Comparison of ENCODE assay signal across 15 cellular contexts in genomic region chr2:174171686-174172445, GRCh38.
DNase-seq lines count a peak whose midpoint lies in the region; ATAC-seq and TF ChIP-seq lines count a peak whose summit lies in the region.
"Had no signal": no experiment of that assay in that cellular context is flagged by ENCODE, and none has a peak within 500 bp of the region (broad histone marks: within the 10 kb centered on the region; RNA-seq: fewer than 3 reads in every experiment).

No MANE protein-coding gene starts in this region.

- no peak overlapping the region for H2AFZ ChIP-seq in GM23338
- no peak overlapping the region for H2AFZ ChIP-seq in IMR-90 (replicated peaks; ENCODE audit: low read length, poor library complexity)
- H2AFZ ChIP-seq in neural progenitor cell (replicated peaks): no peak overlapping the region

- no peak overlapping the region for H4K91ac ChIP-seq in IMR-90 (ENCODE audit: insufficient read depth, low read depth, low read length)

- BruUV-seq in IMR-90 (replicated peaks; lab: Mats Ljungman, UMichigan): no TSS peak
- BruUV-seq in MCF 10A (replicated peaks; lab: Mats Ljungman, UMichigan): no TSS peak

- H3K4me1 Mint-ChIP-seq in GM23338 (peaks cover 3% of the 10 kb centered on the region), endothelial cell (ENCODE audit: unreplicated experiment) (no peaks in the 10 kb centered on the region), neural progenitor cell (peaks cover 6% of the 10 kb centered on the region), MCF 10A (ENCODE audit: insufficient read depth, unreplicated experiment) (peaks cover 15% of the 10 kb centered on the region)

- no peak overlapping the region for H4K5ac ChIP-seq in IMR-90 (ENCODE audit: low read depth, low read length)

- H3K18ac ChIP-seq in IMR-90 (ENCODE audit: low read depth, low read length): no peak overlapping the region

- DNase-seq in GM23338 (ENCODE audit: low spot score) (peak; percentile 33), IMR-90 (no peak), endothelial cell (ENCODE audit: low spot score) (no peak), neural progenitor cell (ENCODE audit: low spot score) (no peak), NOMO-1 treated with dmso at 0.1 percent for 144 hours (lab: John Stamatoyannopoulos, UW; ENCODE audit: unreplicated experiment) (no peak), NCI-H2029 treated with DMSO at 0.1 percent for 48 hours (lab: John Stamatoyannopoulos, UW) (no peak), MCF 10A (ENCODE audit: unreplicated experiment) (no peak)
- DNase-seq: BE2C; Caco-2; CD8-positive, alpha-beta memory T cell; GDM1; GOT3; HCEC 1CT had no signal

- no peak overlapping the region for H4K8ac ChIP-seq in IMR-90 (ENCODE audit: low read depth in 2 of 2, low read length in 2 of 2)

- POLR2A ChIA-PET in IMR-90 (lab: Charles Lee; ENCODE audit: unreplicated experiment) (no interaction called here), MCF 10A (lab: Yijun Ruan, JAX) (interaction anchor here (0.6 to 1.0 kb wide), 3 partner anchors 11 to 112 kb away, joined by 3 to 4 read pairs (median 3); no protein-coding TSS in a partner anchor)

- H3K4me3 Mint-ChIP-seq in GM23338: no peak overlapping the region
- H3K4me3 Mint-ChIP-seq in endothelial cell (ENCODE audit: unreplicated experiment): peak overlapping the region; percentile 45
- H3K4me3 Mint-ChIP-seq in neural progenitor cell: peak overlapping the region; percentile 8
- no peak overlapping the region for H3K4me3 Mint-ChIP-seq in MCF 10A (ENCODE audit: unreplicated experiment)

- H3K9me2 ChIP-seq in GM23338 (ENCODE audit: insufficient read depth): no peaks in the 10 kb centered on the region

- H3K27ac ChIP-seq in GM23338 (ENCODE audit: low read depth) (no peak overlapping the region), IMR-90 (ENCODE audit: insufficient read depth, low read length) (no peak overlapping the region), neural progenitor cell (no peak overlapping the region)
- H3K27ac ChIP-seq: A549 had no signal

- H4K20me1 ChIP-seq in GM23338 (replicated peaks; ENCODE audit: insufficient read depth) (no peaks in the 10 kb centered on the region), IMR-90 (ENCODE audit: insufficient read depth, low read length) (no peaks in the 10 kb centered on the region; the same call in 1 of the 2 replicates), neural progenitor cell (ENCODE audit: low read depth) (no peaks in the 10 kb centered on the region)

- H3K27me3 Mint-ChIP-seq in GM23338 (ENCODE audit: insufficient read depth, low read depth, poor library complexity) (no peaks in the 10 kb centered on the region), endothelial cell (ENCODE audit: unreplicated experiment) (no peaks in the 10 kb centered on the region), neural progenitor cell (ENCODE audit: insufficient read depth, low read depth) (no peaks in the 10 kb centered on the region), MCF 10A (ENCODE audit: insufficient read depth, unreplicated experiment) (no peaks in the 10 kb centered on the region)
- H3K27me3 Mint-ChIP-seq: CD8-positive, alpha-beta memory T cell had no signal

- H3K36me3 ChIP-seq in GM23338 (ENCODE audit: insufficient read depth): no peaks in the 10 kb centered on the region
- no peaks in the 10 kb centered on the region; the same call in 1 of the 2 replicates for H3K36me3 ChIP-seq in IMR-90 (ENCODE audit: control insufficient read depth, insufficient read depth, low read length)
- peaks cover 44% of the 10 kb centered on the region for H3K36me3 ChIP-seq in neural progenitor cell
- H3K36me3 ChIP-seq: BE2C had no signal

- no peak overlapping the region for H3K27ac Mint-ChIP-seq in GM23338
- H3K27ac Mint-ChIP-seq in endothelial cell (ENCODE audit: unreplicated experiment): no peak overlapping the region
- no peak overlapping the region for H3K27ac Mint-ChIP-seq in neural progenitor cell
- H3K27ac Mint-ChIP-seq in MCF 10A (ENCODE audit: low read depth, unreplicated experiment): no peak overlapping the region

- H2BK5ac ChIP-seq in IMR-90 (ENCODE audit: low read depth, low read length, poor library complexity, severe bottlenecking): no peak overlapping the region

- peaks cover 25% of the 10 kb centered on the region for H3K9me3 Mint-ChIP-seq in GM23338
- H3K9me3 Mint-ChIP-seq in endothelial cell (ENCODE audit: unreplicated experiment): no peaks in the 10 kb centered on the region
- H3K9me3 Mint-ChIP-seq in neural progenitor cell: peaks cover 76% of the 10 kb centered on the region
- H3K9me3 Mint-ChIP-seq in MCF 10A (ENCODE audit: unreplicated experiment): peaks cover 20% of the 10 kb centered on the region

- no peak overlapping the region for H3K4ac ChIP-seq in IMR-90 (ENCODE audit: low read depth, low read length)

- no peak overlapping the region for H3K4me3 ChIP-seq in GM23338
- no peak overlapping the region for H3K4me3 ChIP-seq in IMR-90 (ENCODE audit: insufficient read depth, low read depth, low read length)
- H3K4me3 ChIP-seq in neural progenitor cell: no peak overlapping the region
- H3K4me3 ChIP-seq: A549 had no signal

- H3K9me3 ChIP-seq in IMR-90 (ENCODE audit: control insufficient read depth, insufficient read depth, low read length) (peaks cover 8% of the 10 kb centered on the region), neural progenitor cell (ENCODE audit: low read depth) (peaks cover 34% of the 10 kb centered on the region)
- H3K9me3 ChIP-seq: BE2C had no signal

- H3K36me3 Mint-ChIP-seq in GM23338 (ENCODE audit: low read depth) (peaks cover 50% of the 10 kb centered on the region), endothelial cell (ENCODE audit: low read depth, unreplicated experiment) (peaks cover 15% of the 10 kb centered on the region), neural progenitor cell (peaks cover 63% of the 10 kb centered on the region), MCF 10A (ENCODE audit: insufficient read depth, unreplicated experiment) (peaks cover 21% of the 10 kb centered on the region)

- no CpG with 5 or more reads among the region's 23 CpGs for WGBS in IMR-90 (ENCODE audit: extremely low coverage in 2 of 2, insufficient read length in 1 of 2), 2 experiments

- H3K23ac ChIP-seq in IMR-90 (ENCODE audit: low read depth, low read length): no peak overlapping the region

- dilution Hi-C loops in IMR-90 (cut with HindIII; ENCODE audit: low sequenced_read_pairs, unreplicated experiment): no loop called here

- H3K79me2 ChIP-seq in GM23338 (replicated peaks; ENCODE audit: insufficient read depth) (peaks cover 83% of the 10 kb centered on the region), neural progenitor cell (ENCODE audit: low read depth) (peaks cover 100% of the 10 kb centered on the region)

- H3K56ac ChIP-seq in IMR-90 (ENCODE audit: extremely low read depth, insufficient read depth, low read length): no peak overlapping the region

- TF ChIP-seq POLR2A in IMR-90 (IDR thresholded peaks at IDR 0.05; ENCODE audit: low read depth, low read length): no peak

- H3F3A ChIP-seq in GM23338 (replicated peaks; ENCODE audit: low read depth) (no peaks in the 10 kb centered on the region), neural progenitor cell (ENCODE audit: low read depth) (no peaks in the 10 kb centered on the region)

- H3K9ac ChIP-seq in IMR-90 (ENCODE audit: low read depth, low read length): no peak overlapping the region
- H3K9ac ChIP-seq in neural progenitor cell: no peak overlapping the region

- no peaks in the 10 kb centered on the region for H3K4me1 ChIP-seq in GM23338 (ENCODE audit: insufficient read depth)
- no peaks in the 10 kb centered on the region for H3K4me1 ChIP-seq in IMR-90 (ENCODE audit: control insufficient read depth, insufficient read depth, low read length)
- H3K4me1 ChIP-seq in neural progenitor cell: peaks cover under 1% of the 10 kb centered on the region
- H3K4me1 ChIP-seq: A549, BE2C, Caco-2 had no signal

- H3K14ac ChIP-seq in IMR-90 (replicated peaks; ENCODE audit: low read depth, low read length): no peak overlapping the region

- CTCF ChIA-PET in IMR-90 (lab: Yijun Ruan, JAX) (no interaction called here), MCF 10A (lab: Yijun Ruan, JAX) (interaction anchor here (0.8 kb wide), 1 partner anchor 768 kb away, joined by 3 read pairs; no protein-coding TSS in a partner anchor)

- H3K79me1 ChIP-seq in IMR-90 (ENCODE audit: low read depth in 1 of 2, low read length in 2 of 2): peaks cover 16 to 32% of the 10 kb centered on the region in 2 experiments

- no peak overlapping the region for H3K4me2 ChIP-seq in GM23338
- H3K4me2 ChIP-seq in IMR-90 (ENCODE audit: low read depth, low read length): no peak overlapping the region
- H3K4me2 ChIP-seq in neural progenitor cell: no peak overlapping the region
- H3K4me2 ChIP-seq: A549 had no signal

- H2BK120ac ChIP-seq in IMR-90 (ENCODE audit: low read depth, low read length): no peak overlapping the region

- intact Hi-C loops in IMR-90 (cut with micrococcal nuclease) (no loop called here), MCF 10A (cut with micrococcal nuclease) (no loop called here)

- no peak overlapping the region for H2BK20ac ChIP-seq in IMR-90 (ENCODE audit: low read depth, low read length)

- TF ChIP-seq RAD21 in IMR-90 (IDR thresholded peaks at IDR 0.05; ENCODE audit: low read length): no peak

- H3K9me1 ChIP-seq in IMR-90 (ENCODE audit: insufficient read depth, low read length): no peaks in the 10 kb centered on the region

- H2BK15ac ChIP-seq in IMR-90 (ENCODE audit: low read depth, low read length): no peak overlapping the region

- H3K27me3 ChIP-seq in GM23338 (ENCODE audit: insufficient read depth) (no peaks in the 10 kb centered on the region), IMR-90 (ENCODE audit: control insufficient read depth, insufficient read depth, low read length) (no peaks in the 10 kb centered on the region), neural progenitor cell (no peaks in the 10 kb centered on the region)
- H3K27me3 ChIP-seq: BE2C had no signal

- ATAC-seq in GM23338 (peak; percentile 72), IMR-90 (ENCODE audit: low read depth) (no peak), HG02610 (IDR thresholded peaks at IDR 0.05; ENCODE audit: unreplicated experiment) (no peak)
- ATAC-seq: A549 had no signal

- in situ Hi-C loops in IMR-90 (cut with MboI; ENCODE audit: low sequenced_read_pairs): no loop called here

- TF ChIP-seq CTCF in GM23338 (conservative IDR thresholded peaks at IDR 0.05; ENCODE audit: low read depth in 2 of 2): no peak
- no peak for TF ChIP-seq CTCF in IMR-90 (conservative IDR thresholded peaks at IDR 0.05; ENCODE audit: low read depth, low read length)
- TF ChIP-seq CTCF in endothelial cell (IDR thresholded peaks at IDR 0.05; ENCODE audit: unreplicated experiment): no peak
- no peak for TF ChIP-seq CTCF in neural progenitor cell (IDR thresholded peaks at IDR 0.05)
- no peak for TF ChIP-seq CTCF in MCF 10A (IDR thresholded peaks at IDR 0.05; ENCODE audit: unreplicated experiment)

- H2AK5ac ChIP-seq in IMR-90 (ENCODE audit: low read depth, low read length): no peak overlapping the region

- peak overlapping the region; percentile 55 for H2AK9ac ChIP-seq in IMR-90 (replicated peaks; ENCODE audit: low read depth, low read length, poor library complexity)

TF ChIP-seq in GM23338, 12 proteins besides CTCF, POLR2A, EP300 and RAD21 (continues in another document):
- TF ChIP-seq EZH2 (IDR thresholded peaks at IDR 0.05; ENCODE audit: low read depth, unreplicated experiment): no peak

TF ChIP-seq in IMR-90, 13 proteins besides CTCF, POLR2A, EP300 and RAD21 (continues in another document):
- no peak for TF ChIP-seq CEBPB (IDR thresholded peaks at IDR 0.05; ENCODE audit: low read depth, low read length)
- no peak for TF ChIP-seq FOS (IDR thresholded peaks at IDR 0.05; ENCODE audit: low read depth, low read length)

Comparison
In these comparisons a context has a peak if more than half of its experiments do, and no peak if none do; other contexts are left out.
1. H3K4me3 Mint-ChIP-seq: peak in endothelial cell (single experiment) and neural progenitor cell (single experiment); none in GM23338 (single experiment) and MCF 10A (single experiment).